In genomic region chr5:130923543-130924159, GRCh38 we compare ENCODE assay signal across 30 cellular contexts.
DNase-seq lines count a peak whose midpoint lies in the region; ATAC-seq and TF ChIP-seq lines count a peak whose summit lies in the region.
"Had no signal": no experiment of that assay in that cellular context is flagged by ENCODE, and none has a peak within 500 bp of the region (broad histone marks: within the 10 kb centered on the region; RNA-seq: fewer than 3 reads in every experiment).

No MANE protein-coding gene starts in this region.

- CTCF ChIA-PET in WTC11 (lab: Charles Lee) (no interaction called here), OCI-LY7 (lab: Charles Lee; ENCODE audit: unreplicated experiment) (no interaction called here), HEK293T (lab: Yijun Ruan, JAX) (no interaction called here)

- H3K27me3 ChIP-seq in BE2C (no peaks in the 10 kb centered on the region), mesendoderm (ENCODE audit: insufficient read depth, low read length, poor library complexity) (no peaks in the 10 kb centered on the region)
- H3K27me3 ChIP-seq: brain microvascular endothelial cell, dorsolateral prefrontal cortex had no signal

- no peaks in the 10 kb centered on the region for H3K4me1 ChIP-seq in BE2C
- H3K4me1 ChIP-seq in mesendoderm (ENCODE audit: control insufficient read depth, low read depth, low read length), result no peaks in the 10 kb centered on the region
- H3K4me1 ChIP-seq in OCI-LY7 (ENCODE audit: insufficient read depth, low read length, poor library complexity, severe bottlenecking), result no peaks in the 10 kb centered on the region

- H3K9ac ChIP-seq in mesendoderm (ENCODE audit: low read length), result no peak overlapping the region

- POLR2A ChIA-PET in WTC11 (lab: Charles Lee), result no interaction called here
- POLR2A ChIA-PET in OCI-LY7 (lab: Charles Lee), result interaction anchor here (0.9 kb wide), 1 partner anchor 62 kb away, joined by 3 read pairs; no protein-coding TSS in a partner anchor
- POLR2A ChIA-PET in HEK293T (lab: Yijun Ruan, JAX), result no interaction called here

- no peak overlapping the region for H2AK5ac ChIP-seq in mesendoderm (ENCODE audit: low read length)

- no peaks in the 10 kb centered on the region for H3K79me2 ChIP-seq in mesendoderm (ENCODE audit: control insufficient read depth, insufficient read depth, low read length)
- H3K79me2 ChIP-seq in OCI-LY7 (ENCODE audit: insufficient read depth, low read depth, low read length), result no peaks in the 10 kb centered on the region

- H3K4ac ChIP-seq in mesendoderm (ENCODE audit: low read depth, low read length), result no peak overlapping the region

- no peaks in the 10 kb centered on the region for H4K20me1 ChIP-seq in OCI-LY7 (ENCODE audit: insufficient read depth, low read length)

- no peaks in the 10 kb centered on the region for H3K9me3 ChIP-seq in BE2C
- H3K9me3 ChIP-seq in OCI-LY7 (ENCODE audit: low read length), result no peaks in the 10 kb centered on the region

- H3K4me1 Mint-ChIP-seq in WTC11, result peaks cover 3% of the 10 kb centered on the region; the same call in 1 of the 2 replicates
- H3K4me1 Mint-ChIP-seq: activated naive CD4-positive, alpha-beta T cell treated with anti-CD3 and anti-CD28 coated beads, Interleukin-2, amount 50 U/mL, for 24 hours; CD14-positive monocyte had no signal

- H2BK120ac ChIP-seq in mesendoderm (ENCODE audit: low read depth, low read length), result no peak overlapping the region

- H3K4me2 ChIP-seq in mesendoderm (ENCODE audit: low read length), result no peak overlapping the region
- no peak overlapping the region for H3K4me2 ChIP-seq in OCI-LY7 (ENCODE audit: low read length)
- H3K4me2 ChIP-seq: PC-9 had no signal

- no peak overlapping the region for H3K23ac ChIP-seq in mesendoderm (ENCODE audit: low read length)

- TF ChIP-seq CTCF in BE2C (IDR thresholded peaks at IDR 0.05; ENCODE audit: low read depth, low read length), result no peak
- TF ChIP-seq CTCF in WTC11 (IDR thresholded peaks at IDR 0.05), result no peak
- TF ChIP-seq CTCF in OCI-LY7 (conservative IDR thresholded peaks at IDR 0.05; ENCODE audit: low read length), result no peak

- peaks cover 7% of the 10 kb centered on the region; the same call in 1 of the 2 replicates for H3K9me3 Mint-ChIP-seq in WTC11
- H3K9me3 Mint-ChIP-seq: activated naive CD4-positive, alpha-beta T cell treated with anti-CD3 and anti-CD28 coated beads, Interleukin-2, amount 50 U/mL, for 24 hours had no signal

- peak; percentile 4 for DNase-seq in BE2C
- peak; percentile 5 for DNase-seq in HCEC 1CT
- no peak for DNase-seq in WTC11 (ENCODE audit: low spot score)
- DNase-seq in mesendoderm, result no peak
- no peak for DNase-seq in OCI-LY7 (ENCODE audit: low spot score)
- DNase-seq in HEK293T (ENCODE audit: extremely low spot score), result no peak
- DNase-seq: activated CD4-positive, alpha-beta T cell treated with anti-CD3 and anti-CD28 coated beads for 4 hours; activated CD8-positive, alpha-beta memory T cell treated with anti-CD3 and anti-CD28 coated beads for 24 hours; activated T-cell treated with anti-CD3 and anti-CD28 coated beads for 4 hours; amygdala; brain microvascular endothelial cell; Calu3; dorsolateral prefrontal cortex; mammary epithelial cell; NCI-H1092; NCI-H1694 treated with DMSO at 0.1 percent for 48 hours; NCI-H510A treated with DMSO at 0.1 percent for 48 hours; NK-92 treated with Interleukin-12 subunit alpha and Interleukin-12 subunit beta, amount 100 ng/mL, for 24 hours; PC-9; Right ventricle myocardium superior; stimulated activated CD4-positive, alpha-beta T cell treated with anti-CD3 and anti-CD28 coated beads, Interleukin-15, amount 100 ng/mL, for 24 hours; stimulated activated CD4-positive, alpha-beta T cell treated with anti-CD3 and anti-CD28 coated beads, Interleukin-4, amount 100 ng/mL, for 4 hours; substantia nigra; trophoblast cell had no signal

- H3K18ac ChIP-seq in mesendoderm (ENCODE audit: low read length), result no peak overlapping the region

- no peak overlapping the region for H2BK15ac ChIP-seq in mesendoderm (replicated peaks; ENCODE audit: low read depth)

- H2AFZ ChIP-seq in OCI-LY7 (ENCODE audit: low read length), result no peak overlapping the region
- H2AFZ ChIP-seq: PC-9 had no signal

- ATAC-seq in WTC11 (peak; percentile 26; the same call in 1 of the 2 replicates), HG03565 (IDR thresholded peaks at IDR 0.05; ENCODE audit: unreplicated experiment) (no peak), HG02623 (IDR thresholded peaks at IDR 0.05; ENCODE audit: unreplicated experiment) (no peak)
- ATAC-seq: K562 had no signal

- H3K4me3 Mint-ChIP-seq in WTC11, result no peak overlapping the region
- H3K4me3 Mint-ChIP-seq: activated naive CD4-positive, alpha-beta T cell treated with anti-CD3 and anti-CD28 coated beads, Interleukin-2, amount 50 U/mL, for 24 hours; CD14-positive monocyte; natural killer cell treated with Interleukin-12 subunit alpha and Interleukin-12 subunit beta and Interleukin-15 and Interleukin-18, amount 100 ng/mL, for 72 hours had no signal

- no TSS peak for BruUV-seq in OCI-LY7 (replicated peaks; lab: Mats Ljungman, UMichigan)

- H3K27ac ChIP-seq in mesendoderm (ENCODE audit: low read depth, low read length), result no peak overlapping the region
- no peak overlapping the region for H3K27ac ChIP-seq in OCI-LY7 (ENCODE audit: low read depth, low read length, poor library complexity, severe bottlenecking)
- H3K27ac ChIP-seq: brain microvascular endothelial cell, dorsolateral prefrontal cortex, PC-9 had no signal

- H3K4me3 ChIP-seq in BE2C (ENCODE audit: low read depth, low read length) (no peak overlapping the region), mesendoderm (ENCODE audit: low read length) (no peak overlapping the region), OCI-LY7 (ENCODE audit: low read depth, low read length, poor library complexity, severe bottlenecking) (no peak overlapping the region)
- H3K4me3 ChIP-seq: dorsolateral prefrontal cortex, K562, PC-9 had no signal

- H3K36me3 ChIP-seq in BE2C (no peaks in the 10 kb centered on the region), mesendoderm (ENCODE audit: control insufficient read depth, insufficient read depth, low read length) (no peaks in the 10 kb centered on the region), OCI-LY7 (ENCODE audit: insufficient read depth, low read length) (no peaks in the 10 kb centered on the region)
- H3K36me3 ChIP-seq: brain microvascular endothelial cell had no signal

- peak overlapping the region; percentile 34 for H3K56ac ChIP-seq in mesendoderm (ENCODE audit: low read length)

- no peaks in the 10 kb centered on the region for H3K79me1 ChIP-seq in mesendoderm (ENCODE audit: low read length)

- H3K36me3 Mint-ChIP-seq in WTC11, result no peaks in the 10 kb centered on the region
- H3K36me3 Mint-ChIP-seq: CD14-positive monocyte; natural killer cell treated with Interleukin-12 subunit alpha and Interleukin-12 subunit beta and Interleukin-15 and Interleukin-18, amount 100 ng/mL, for 72 hours had no signal

- no peaks in the 10 kb centered on the region for H3K9me2 ChIP-seq in OCI-LY7 (ENCODE audit: insufficient read depth, low read length)

- no peak overlapping the region for H4K8ac ChIP-seq in mesendoderm (ENCODE audit: low read depth, low read length)

- H3K27me3 Mint-ChIP-seq in WTC11 (ENCODE audit: low read depth), result no peaks in the 10 kb centered on the region
- H3K27me3 Mint-ChIP-seq: activated naive CD4-positive, alpha-beta T cell treated with anti-CD3 and anti-CD28 coated beads, Interleukin-2, amount 50 U/mL, for 24 hours had no signal

- H2BK5ac ChIP-seq in mesendoderm (ENCODE audit: low read length), result no peak overlapping the region

- no peak overlapping the region for H3K27ac Mint-ChIP-seq in WTC11
- H3K27ac Mint-ChIP-seq: activated naive CD4-positive, alpha-beta T cell treated with anti-CD3 and anti-CD28 coated beads, Interleukin-2, amount 50 U/mL, for 24 hours; CD14-positive monocyte; natural killer cell treated with Interleukin-12 subunit alpha and Interleukin-12 subunit beta and Interleukin-15 and Interleukin-18, amount 100 ng/mL, for 72 hours had no signal

- intact Hi-C loops in OCI-LY7 (cut with micrococcal nuclease; ENCODE audit: unreplicated experiment), result no loop called here

- H4K5ac ChIP-seq in mesendoderm (ENCODE audit: low read length), result no peak overlapping the region

- no CpG with 5 or more reads among the region's 3 CpGs for WGBS in mesendoderm (ENCODE audit: extremely low coverage, insufficient coverage, low lambda C conversion rate)

TF ChIP-seq in WTC11, 78 proteins besides CTCF, POLR2A, EP300 and RAD21:
- TF ChIP-seq ZNF416 (CRISPR knock-in tag; IDR thresholded peaks at IDR 0.05) (no peak), SMAD4 (CRISPR knock-in tag; IDR thresholded peaks at IDR 0.05) (no peak)
TF ChIP-seq in WTC11: peak in this region for 0.

TF ChIP-seq in HEK293T, 16 proteins besides CTCF, POLR2A, EP300 and RAD21:
- TF ChIP-seq FOXA1 (IDR thresholded peaks at IDR 0.05), result no peak
- no peak for TF ChIP-seq FOXK2 (IDR thresholded peaks at IDR 0.05)
- TF ChIP-seq FOXM1 (IDR thresholded peaks at IDR 0.05; ENCODE audit: borderline replicate concordance), result no peak
- no peak for TF ChIP-seq BHLHE40 (IDR thresholded peaks at IDR 0.05; ENCODE audit: borderline replicate concordance)
- no peak for TF ChIP-seq ELF4 (IDR thresholded peaks at IDR 0.05)
- TF ChIP-seq HDGF (IDR thresholded peaks at IDR 0.05; ENCODE audit: borderline replicate concordance), result no peak
- TF ChIP-seq SP1 (IDR thresholded peaks at IDR 0.05), result no peak
- no peak for TF ChIP-seq TARDBP (IDR thresholded peaks at IDR 0.05)
- TF ChIP-seq ZNF384 (IDR thresholded peaks at IDR 0.05), result no peak
- no peak for TF ChIP-seq NFRKB (IDR thresholded peaks at IDR 0.05)

Comparison
In these comparisons a context has a peak if more than half of its experiments do, and no peak if none do; other contexts are left out.
1. DNase-seq: peak in BE2C (single experiment) and HCEC 1CT (single experiment); none in WTC11 (single experiment), mesendoderm (single experiment), OCI-LY7 (single experiment) and HEK293T (single experiment).